18 cellular contexts compared by ENCODE assay signal in the genomic region with DNA sequence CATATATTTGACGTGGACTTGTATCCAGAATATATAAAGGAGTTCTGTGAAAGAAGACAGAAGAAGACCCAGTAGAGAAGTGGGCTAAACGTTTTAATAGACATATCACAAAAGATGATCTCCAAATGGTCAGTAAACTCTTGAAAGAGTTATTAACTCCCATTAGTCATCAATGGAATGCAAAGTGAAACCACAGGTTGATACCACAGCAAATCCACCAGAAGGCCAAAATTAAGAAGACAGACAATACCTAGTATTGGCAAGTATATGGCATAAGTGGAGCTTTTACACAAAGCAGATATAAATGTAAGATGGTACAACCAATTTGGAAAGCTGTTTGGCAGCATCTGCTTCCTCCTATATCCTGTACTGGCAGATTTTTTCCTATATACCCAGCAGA.
"Had no signal": no experiment of that assay in that cellular context is flagged by ENCODE, and none has a peak within 500 bp of the region (broad histone marks: within the 10 kb centered on the region; RNA-seq: fewer than 3 reads in every experiment).

No MANE protein-coding gene starts in this region.

- H3K4me2 ChIP-seq: hepatocyte had no signal

- H3K4me1 ChIP-seq: gastroesophageal sphincter, parathyroid adenoma, tibial artery, uterus had no signal

- H2AFZ ChIP-seq: hepatocyte, parathyroid adenoma had no signal

- H3K27me3 ChIP-seq: gastroesophageal sphincter, hepatocyte, neutrophil, tibial artery, uterus had no signal

- H3K79me2 ChIP-seq: hepatocyte, parathyroid adenoma had no signal

- H3K9ac ChIP-seq: parathyroid adenoma had no signal

- DNase-seq: activated CD4-positive, alpha-beta T cell treated with anti-CD3 and anti-CD28 coated beads for 4 hours; activated CD8-positive, alpha-beta memory T cell treated with anti-CD3 and anti-CD28 coated beads, Interleukin-2, amount 50 U/mL, for 4 hours; activated CD8-positive, alpha-beta T cell treated with anti-CD3 and anti-CD28 coated beads for 36 hours; activated gamma-delta T cell treated with Interleukin-2 at 50 U/mL for 16 hours; activated T-cell treated with anti-CD3 and anti-CD28 coated beads, Interleukin-2, amount 50 U/mL, for 72 hours; amygdala; left ventricle myocardium superior; mesendoderm; natural killer cell; stimulated activated CD4-positive, alpha-beta T cell treated with anti-CD3 and anti-CD28 coated beads, Interleukin-2, amount 100 ng/mL, for 48 hours; stimulated activated naive CD4-positive, alpha-beta T cell; T-helper 17 cell; tibial artery; uterus had no signal

- H3K9me3 ChIP-seq: gastroesophageal sphincter, neutrophil, tibial artery, uterus had no signal

- H3K36me3 ChIP-seq: gastroesophageal sphincter, neutrophil, tibial artery, uterus had no signal

- H3K4me3 ChIP-seq: gastroesophageal sphincter, hepatocyte, tibial artery, uterus had no signal

- H3K27ac ChIP-seq: gastroesophageal sphincter, hepatocyte, neutrophil, parathyroid adenoma, tibial artery, uterus had no signal
